ENCODE assay signal across 15 cellular contexts in genomic region chr20:48631114-48632016, GRCh38.
A peak's percentile ranks its signal among the peaks of the same experiment; 100 is the strongest.
DNase-seq lines count a peak whose midpoint lies in the region; ATAC-seq, FAIRE-seq and TF ChIP-seq lines count a peak whose summit lies in the region.
"Had no signal": no experiment of that assay in that cellular context is flagged by ENCODE, and none has a peak within 500 bp of the region (broad histone marks: within the 10 kb centered on the region; RNA-seq: fewer than 3 reads in every experiment).

No MANE protein-coding gene starts in this region.

- POLR2A ChIA-PET in CD4-positive, alpha-beta T cell (lab: Charles Lee): no interaction called here

- no CpG with 5 or more reads among the region's 16 CpGs for WGBS in trophoblast cell (ENCODE audit: extremely low coverage, insufficient coverage, insufficient read length)

- no peaks in the 10 kb centered on the region for H3K36me3 Mint-ChIP-seq in astrocyte (ENCODE audit: low read depth, unreplicated experiment)
- H3K36me3 Mint-ChIP-seq in CD4-positive, alpha-beta T cell (ENCODE audit: low read depth): peaks cover 61% of the 10 kb centered on the region

- H3K27ac Mint-ChIP-seq in astrocyte (ENCODE audit: unreplicated experiment): no peak overlapping the region
- no peak overlapping the region for H3K27ac Mint-ChIP-seq in CD4-positive, alpha-beta T cell
- H3K27ac Mint-ChIP-seq: activated T-helper 17 cell treated with anti-CD3 and anti-CD28 coated beads, Interleukin-2, amount 50 U/mL, for 72 hours had no signal

- H4K8ac ChIP-seq in trophoblast cell (ENCODE audit: low read depth, low read length): no peak overlapping the region

- H3K23ac ChIP-seq in trophoblast cell (ENCODE audit: low read length): no peak overlapping the region

- H3K4me1 Mint-ChIP-seq in astrocyte (ENCODE audit: low read depth, unreplicated experiment): peaks cover 3% of the 10 kb centered on the region
- H3K4me1 Mint-ChIP-seq in CD4-positive, alpha-beta T cell (ENCODE audit: low read depth): peaks cover 10% of the 10 kb centered on the region

- H2AFZ ChIP-seq in astrocyte (ENCODE audit: low read depth, low read length) (no peak overlapping the region), trophoblast cell (ENCODE audit: insufficient read depth, low read length, poor library complexity) (no peak overlapping the region)

- FAIRE-seq in astrocyte (lab: Jason Lieb, UNC): no peak

- H3K79me2 ChIP-seq in astrocyte (ENCODE audit: insufficient read depth, low read length) (no peaks in the 10 kb centered on the region), trophoblast cell (ENCODE audit: control insufficient read depth, insufficient read depth, low read length, poor library complexity) (no peaks in the 10 kb centered on the region)

- no peaks in the 10 kb centered on the region for H3K9me3 ChIP-seq in MG63
- H3K9me3 ChIP-seq in astrocyte (ENCODE audit: insufficient read depth, low read depth, low read length): no peaks in the 10 kb centered on the region
- H3K9me3 ChIP-seq in trophoblast cell (ENCODE audit: insufficient read depth, low read depth, low read length): peaks cover 1% of the 10 kb centered on the region
- no peaks in the 10 kb centered on the region for H3K9me3 ChIP-seq in CD4-positive, alpha-beta T cell (ENCODE audit: control insufficient read depth, low read length)
- H3K9me3 ChIP-seq: esophagus muscularis mucosa, right atrium auricular region had no signal

- H3K79me1 ChIP-seq in trophoblast cell (ENCODE audit: low read length): no peaks in the 10 kb centered on the region

- H3K4ac ChIP-seq in trophoblast cell (ENCODE audit: low read depth, low read length): no peak overlapping the region

- H3K27me3 Mint-ChIP-seq in astrocyte (ENCODE audit: low read depth, unreplicated experiment): peaks cover 2% of the 10 kb centered on the region
- no peaks in the 10 kb centered on the region for H3K27me3 Mint-ChIP-seq in CD4-positive, alpha-beta T cell
- H3K27me3 Mint-ChIP-seq: activated T-helper 17 cell treated with anti-CD3 and anti-CD28 coated beads, Interleukin-2, amount 50 U/mL, for 72 hours; CD4-positive, CD25-positive, alpha-beta regulatory T cell had no signal

- H3K14ac ChIP-seq in trophoblast cell (ENCODE audit: low read length): no peak overlapping the region

- H3K9me3 Mint-ChIP-seq in astrocyte (ENCODE audit: unreplicated experiment): no peaks in the 10 kb centered on the region
- no peaks in the 10 kb centered on the region for H3K9me3 Mint-ChIP-seq in CD4-positive, alpha-beta T cell
- H3K9me3 Mint-ChIP-seq: activated T-helper 17 cell treated with anti-CD3 and anti-CD28 coated beads, Interleukin-2, amount 50 U/mL, for 72 hours had no signal

- no peak overlapping the region for H2BK120ac ChIP-seq in trophoblast cell (ENCODE audit: insufficient read depth, low read length, poor library complexity)

- H2BK12ac ChIP-seq in trophoblast cell (ENCODE audit: low read length): no peak overlapping the region

- intact Hi-C loops in CD4-positive, alpha-beta T cell (cut with DNase I, micrococcal nuclease): no loop called here

- no peak for TF ChIP-seq CTCF in astrocyte (IDR thresholded peaks at IDR 0.05; ENCODE audit: insufficient read depth, low read depth, low read length)
- TF ChIP-seq CTCF in CD4-positive, alpha-beta T cell (IDR thresholded peaks at IDR 0.05): no peak

- H4K91ac ChIP-seq in trophoblast cell (ENCODE audit: low read depth, low read length): no peak overlapping the region

- H3K27ac ChIP-seq in astrocyte (ENCODE audit: low read depth, low read length) (no peak overlapping the region), trophoblast cell (ENCODE audit: low read depth, low read length) (no peak overlapping the region)
- H3K27ac ChIP-seq in CD4-positive, alpha-beta T cell (ENCODE audit: low read depth, low read length): no peak overlapping the region
- H3K27ac ChIP-seq: esophagus muscularis mucosa, right atrium auricular region had no signal

- no peak overlapping the region for H3K4me3 ChIP-seq in MG63
- H3K4me3 ChIP-seq in astrocyte (ENCODE audit: insufficient read depth, low read depth, low read length): no peak overlapping the region
- no peak overlapping the region for H3K4me3 ChIP-seq in trophoblast cell (ENCODE audit: low read depth, low read length)
- H3K4me3 ChIP-seq: esophagus muscularis mucosa, right atrium auricular region had no signal

- no peak overlapping the region for H3K4me2 ChIP-seq in astrocyte (ENCODE audit: low read length)
- no peak overlapping the region for H3K4me2 ChIP-seq in trophoblast cell (ENCODE audit: low read length)

- H4K20me1 ChIP-seq in astrocyte (ENCODE audit: insufficient read depth, low read length): peaks cover 5% of the 10 kb centered on the region

- H2BK5ac ChIP-seq in trophoblast cell (ENCODE audit: low read depth, low read length, poor library complexity): no peak overlapping the region

- H2AK5ac ChIP-seq in trophoblast cell (ENCODE audit: low read length): no peak overlapping the region

- H3K4me1 ChIP-seq in astrocyte (ENCODE audit: insufficient read depth, low read length): peaks cover 8% of the 10 kb centered on the region
- no peaks in the 10 kb centered on the region for H3K4me1 ChIP-seq in trophoblast cell (ENCODE audit: control insufficient read depth in 1 of 2, insufficient read depth in 2 of 2, low read length in 2 of 2)
- H3K4me1 ChIP-seq: esophagus muscularis mucosa, right atrium auricular region had no signal

- H4K12ac ChIP-seq in trophoblast cell (ENCODE audit: low read depth, low read length): no peak overlapping the region

- no peak overlapping the region for H3K18ac ChIP-seq in trophoblast cell (ENCODE audit: low read length)

- H3K9ac ChIP-seq in astrocyte (ENCODE audit: low read length) (no peak overlapping the region), trophoblast cell (ENCODE audit: low read length) (no peak overlapping the region)

- no peak for ATAC-seq in CD4-positive, alpha-beta T cell (ENCODE audit: poor library complexity)
- ATAC-seq in GM19351 (IDR thresholded peaks at IDR 0.05; ENCODE audit: unreplicated experiment): no peak
- ATAC-seq: activated T-helper 17 cell treated with anti-CD3 and anti-CD28 coated beads, Interleukin-2, amount 50 U/mL, for 72 hours had no signal

- H3K27me3 ChIP-seq in MG63 (no peaks in the 10 kb centered on the region), astrocyte (ENCODE audit: insufficient read depth, low read length) (no peaks in the 10 kb centered on the region), trophoblast cell (ENCODE audit: insufficient read depth, low read length) (no peaks in the 10 kb centered on the region)
- no peaks in the 10 kb centered on the region for H3K27me3 ChIP-seq in CD4-positive, alpha-beta T cell (ENCODE audit: control insufficient read depth, insufficient read depth, low read length)
- H3K27me3 ChIP-seq: esophagus muscularis mucosa, right atrium auricular region had no signal

- DNase-seq in DMS 273 (lab: John Stamatoyannopoulos, UW; ENCODE audit: unreplicated experiment) (peak; percentile 88), MG63 (peak; percentile 26), astrocyte (ENCODE audit: low read depth) (peak; percentile 54), iris pigment epithelial cell (ENCODE audit: low read depth) (peak; percentile 44), trophoblast cell (no peak)
- no peak for DNase-seq in stimulated activated CD4-positive, alpha-beta T cell treated with anti-CD3 and anti-CD28 coated beads, Interleukin-1b, Interleukin-23, amount 100 ng/mL, for 48 hours
- DNase-seq in CD4-positive, alpha-beta T cell: no peak
- DNase-seq: activated CD4-positive, alpha-beta T cell treated with anti-CD3 and anti-CD28 coated beads for 1 hour; CD4-positive, CD25-positive, alpha-beta regulatory T cell; islet precursor cell; NCI-H1092 treated with DMSO at 0.1 percent for 48 hours had no signal

- H3K4me3 Mint-ChIP-seq in astrocyte (ENCODE audit: unreplicated experiment): no peak overlapping the region
- no peak overlapping the region for H3K4me3 Mint-ChIP-seq in CD4-positive, alpha-beta T cell
- H3K4me3 Mint-ChIP-seq: activated T-helper 17 cell treated with anti-CD3 and anti-CD28 coated beads, Interleukin-2, amount 50 U/mL, for 72 hours; CD4-positive, CD25-positive, alpha-beta regulatory T cell had no signal

- H3K36me3 ChIP-seq in MG63 (no peaks in the 10 kb centered on the region), astrocyte (ENCODE audit: insufficient read depth, low read length) (no peaks in the 10 kb centered on the region), trophoblast cell (ENCODE audit: control insufficient read depth in 1 of 2, insufficient read depth in 2 of 2, low read length in 2 of 2) (no peaks in the 10 kb centered on the region)

- CTCF ChIA-PET in CD4-positive, alpha-beta T cell (lab: Charles Lee): no interaction called here

Comparison
In these comparisons a context has a peak if more than half of its experiments do, and no peak if none do; other contexts are left out.
1. DNase-seq: peak in DMS 273 (single experiment), MG63 (single experiment), astrocyte (single experiment) and iris pigment epithelial cell (single experiment); none in stimulated activated CD4-positive, alpha-beta T cell treated with anti-CD3 and anti-CD28 coated beads, Interleukin-1b, Interleukin-23, amount 100 ng/mL, for 48 hours (single experiment), trophoblast cell (0 of 2) and CD4-positive, alpha-beta T cell (0 of 10).